In the genomic region with DNA sequence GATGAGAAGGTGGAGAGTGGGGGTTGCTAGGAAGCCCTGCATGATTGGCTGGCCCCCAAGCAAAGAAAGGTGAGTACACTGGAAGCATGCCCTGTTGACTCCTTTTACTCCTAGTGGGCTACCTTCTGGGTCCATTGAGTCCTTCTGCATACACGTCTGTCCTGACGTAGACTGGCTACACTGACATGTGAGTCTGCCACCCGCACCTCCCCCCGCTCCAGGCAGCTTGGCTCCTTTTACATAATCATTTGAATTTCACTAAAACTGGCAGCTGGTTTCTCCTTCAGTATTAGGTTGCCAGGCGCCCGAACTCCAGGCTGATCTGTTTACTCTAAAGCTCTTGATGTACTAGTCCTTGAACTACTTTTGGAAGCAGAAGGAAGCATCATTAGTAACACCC, we compare ENCODE assay signal across 16 cellular contexts. TPM values are rescaled to one million over a fixed set of nuclear protein-coding genes. Genes with fewer than 3 reads are reported as not detected.
A peak's percentile ranks its signal among the peaks of the same experiment; 100 is the strongest.
DNase-seq lines count a peak whose midpoint lies in the region; ATAC-seq, FAIRE-seq and TF ChIP-seq lines count a peak whose summit lies in the region.
"Had no signal": no experiment of that assay in that cellular context is flagged by ENCODE, and none has a peak within 500 bp of the region (broad histone marks: within the 10 kb centered on the region; RNA-seq: fewer than 3 reads in every experiment).

No MANE protein-coding gene starts in this region.

- peak overlapping the region; percentile 86 for H3K27ac ChIP-seq in HUES6 (ENCODE audit: low read depth, low read length)
- no peak overlapping the region for H3K27ac ChIP-seq in K562 (ENCODE audit: extremely low read depth, low read depth, low read length)
- H3K27ac ChIP-seq in naive thymus-derived CD4-positive, alpha-beta T cell (ENCODE audit: low read depth, low read length) = no peak overlapping the region
- H3K27ac ChIP-seq: lower lobe of right lung, parathyroid adenoma had no signal

- ATAC-seq in K562 (no peak), SK-N-SH treated with all-trans-retinoic acid at 6 μM for 48 hours (no peak), HG02610 (IDR thresholded peaks at IDR 0.05; ENCODE audit: unreplicated experiment) (no peak)
- no peak for ATAC-seq in naive thymus-derived CD4-positive, alpha-beta T cell
- ATAC-seq: PC-3; stimulated activated naive CD8-positive, alpha-beta T cell treated with anti-CD3 and anti-CD28 coated beads, Interleukin-15, Interleukin-2, amounts not matched to agents 100 U/mL and 50 U/mL, for 24 hours had no signal

- H3K27me3 ChIP-seq in HUES6 (ENCODE audit: control insufficient read depth, insufficient read depth, low read length) = no peaks in the 10 kb centered on the region
- H3K27me3 ChIP-seq in K562 (ENCODE audit: control insufficient read depth in 2 of 2, insufficient read depth in 2 of 2, low read length in 2 of 2) = no peaks in the 10 kb centered on the region
- H3K27me3 ChIP-seq in naive thymus-derived CD4-positive, alpha-beta T cell (ENCODE audit: control insufficient read depth in 2 of 2, insufficient read depth in 2 of 2, low read length in 2 of 2) = no peaks in the 10 kb centered on the region

- FAIRE-seq in K562 (lab: Jason Lieb, UNC) = no peak
- FAIRE-seq: frontal cortex had no signal

- in situ Hi-C loops in K562 (cut with MboI) = no loop called here

- H3K9me3 Mint-ChIP-seq in naive thymus-derived CD4-positive, alpha-beta T cell = no peaks in the 10 kb centered on the region
- H3K9me3 Mint-ChIP-seq: activated CD4-positive, alpha-beta memory T cell treated with anti-CD3 and anti-CD28 coated beads, Interleukin-2, amount 10 ng/mL, durations not matched to agents 7 days and 5 days; T-helper 1 cell treated with Interleukin-12 subunit alpha and Interleukin-12 subunit beta and Interleukin-4 antibody, amounts not matched to agents 30 μg/mL and 1 μg/mL, for 36 hours had no signal

- no peak for TF ChIP-seq POLR2A in K562 (conservative IDR thresholded peaks at IDR 0.05)

- TF ChIP-seq CTCF in K562 (IDR thresholded peaks at IDR 0.05 in 2 of 3, conservative IDR thresholded peaks at IDR 0.05 in 1 of 3; ENCODE audit: insufficient read depth in 2 of 3, low read depth in 1 of 3, low read length in 3 of 3) = no peak

- H3K79me2 ChIP-seq in K562 (ENCODE audit: control insufficient read depth, insufficient read depth, low read length) = peaks cover 13% of the 10 kb centered on the region
- H3K79me2 ChIP-seq: parathyroid adenoma had no signal

- H3K9me3 ChIP-seq in HUES6 (ENCODE audit: control insufficient read depth, insufficient read depth, low read depth, low read length) = no peaks in the 10 kb centered on the region
- H3K9me3 ChIP-seq in K562 (replicated peaks; ENCODE audit: control insufficient read depth, insufficient read depth, low read depth, low read length) = no peaks in the 10 kb centered on the region
- H3K9me3 ChIP-seq in naive thymus-derived CD4-positive, alpha-beta T cell (ENCODE audit: control insufficient read depth in 2 of 3, low read length in 3 of 3) = no peaks in the 10 kb centered on the region
- H3K9me3 ChIP-seq: lower lobe of right lung had no signal

- H3K27ac Mint-ChIP-seq in naive thymus-derived CD4-positive, alpha-beta T cell = peak overlapping the region in 5 of 9 donors; percentile 2 to 79 (median 28)
- H3K27ac Mint-ChIP-seq: activated CD4-positive, alpha-beta memory T cell treated with anti-CD3 and anti-CD28 coated beads, Interleukin-2, amount 10 ng/mL, durations not matched to agents 7 days and 5 days; T-helper 1 cell treated with Interleukin-12 subunit alpha and Interleukin-12 subunit beta and Interleukin-4 antibody, amounts not matched to agents 30 μg/mL and 1 μg/mL, for 36 hours had no signal

- no peak for TF ChIP-seq RAD21 in K562 (CRISPR knock-in tag; conservative IDR thresholded peaks at IDR 0.05 in 1 of 2, IDR thresholded peaks at IDR 0.05 in 1 of 2)

- H3K4me1 Mint-ChIP-seq in naive thymus-derived CD4-positive, alpha-beta T cell = peaks cover 5 to 17% (median 11%) of the 10 kb centered on the region in 7 donors

- peaks cover 8 to 27% (median 9%) of the 10 kb centered on the region in 5 donors for H3K36me3 Mint-ChIP-seq in naive thymus-derived CD4-positive, alpha-beta T cell

- 96% methylated on average over 6 of the region's 6 CpGs for WGBS in K562 (ENCODE audit: insufficient coverage, low coverage, missing lambda C conversion rate)

- TF ChIP-seq EP300 in K562 (IDR thresholded peaks at IDR 0.05; ENCODE audit: low read length) = no peak

- H3K4me1 ChIP-seq in HUES6 (ENCODE audit: control insufficient read depth, insufficient read depth, low read length) (peaks cover 22% of the 10 kb centered on the region), K562 (replicated peaks in 1 of 2; ENCODE audit: control insufficient read depth in 2 of 2, insufficient read depth in 2 of 2, low read length in 2 of 2) (no peaks in the 10 kb centered on the region)
- no peaks in the 10 kb centered on the region for H3K4me1 ChIP-seq in naive thymus-derived CD4-positive, alpha-beta T cell (ENCODE audit: control insufficient read depth in 2 of 2, insufficient read depth in 2 of 2, low read length in 2 of 2)
- H3K4me1 ChIP-seq: lower lobe of right lung, parathyroid adenoma had no signal

- no peak overlapping the region for H3K4me2 ChIP-seq in K562 (ENCODE audit: insufficient read depth, low read length)

- TSS peak; percentile 6 for BruUV-seq in K562 (replicated peaks; lab: Mats Ljungman, UMichigan)

- POLR2A ChIA-PET in K562 (lab: Yijun Ruan, JAX) = interaction anchor here (0.6 to 1.5 kb wide), 2 partner anchors 8 to 10 kb away, joined by 3 to 6 read pairs; no protein-coding TSS in a partner anchor
- POLR2A ChIA-PET in naive thymus-derived CD4-positive, alpha-beta T cell (lab: Charles Lee) = interaction anchor here (1.1 kb wide), 1 partner anchor 11 kb away, joined by 5 read pairs; no protein-coding TSS in a partner anchor

- no peaks in the 10 kb centered on the region for H3K9me1 ChIP-seq in K562 (ENCODE audit: control insufficient read depth, insufficient read depth, low read length)

- H2AFZ ChIP-seq in K562 (ENCODE audit: low read depth, low read length) = no peak overlapping the region
- H2AFZ ChIP-seq: parathyroid adenoma had no signal

- H3K9ac ChIP-seq in HUES6 (ENCODE audit: low read length) (peak overlapping the region; percentile 74), K562 (ENCODE audit: insufficient read depth in 1 of 2, low read depth in 2 of 2, low read length in 2 of 2) (no peak overlapping the region)
- H3K9ac ChIP-seq: parathyroid adenoma had no signal

- H3K4me3 Mint-ChIP-seq in naive thymus-derived CD4-positive, alpha-beta T cell = no peak overlapping the region
- H3K4me3 Mint-ChIP-seq: activated CD4-positive, alpha-beta memory T cell treated with anti-CD3 and anti-CD28 coated beads, Interleukin-2, amount 10 ng/mL, durations not matched to agents 7 days and 5 days; activated naive CD8-positive, alpha-beta T cell; T-helper 1 cell treated with Interleukin-12 subunit alpha and Interleukin-12 subunit beta and Interleukin-4 antibody, amounts not matched to agents 30 μg/mL and 1 μg/mL, for 36 hours had no signal

- H3K36me3 ChIP-seq in HUES6 (ENCODE audit: control insufficient read depth, insufficient read depth, low read length) (peaks cover 64% of the 10 kb centered on the region), K562 (ENCODE audit: control insufficient read depth, insufficient read depth, low read length) (peaks cover 78% of the 10 kb centered on the region)
- peaks cover 0 to 25% (median 0%) of the 10 kb centered on the region in 3 experiments for H3K36me3 ChIP-seq in naive thymus-derived CD4-positive, alpha-beta T cell (ENCODE audit: control insufficient read depth in 2 of 3, insufficient read depth in 3 of 3, low read length in 3 of 3)

- intact Hi-C loops in K562 (cut with micrococcal nuclease) = no loop called here
- intact Hi-C loops in naive thymus-derived CD4-positive, alpha-beta T cell (cut with micrococcal nuclease) = loop anchor here in 1 of 2 donors (1.0 kb wide), 1 partner anchor 9 kb away; a partner anchor contains a TSS

- no peaks in the 10 kb centered on the region for H3K27me3 Mint-ChIP-seq in naive thymus-derived CD4-positive, alpha-beta T cell
- H3K27me3 Mint-ChIP-seq: activated CD4-positive, alpha-beta memory T cell treated with anti-CD3 and anti-CD28 coated beads, Interleukin-2, amount 10 ng/mL, durations not matched to agents 7 days and 5 days; activated naive CD8-positive, alpha-beta T cell had no signal

- DNase-seq in K562 (ENCODE audit: extremely low read depth in 1 of 4, low spot score in 3 of 4) (no peak), NCI-H1930 (lab: John Stamatoyannopoulos, UW) (no peak)
- DNase-seq in naive thymus-derived CD4-positive, alpha-beta T cell = no peak
- DNase-seq: activated CD4-positive, alpha-beta memory T cell treated with anti-CD3 and anti-CD28 coated beads, Interleukin-2, amount 10 ng/mL, durations not matched to agents 7 days and 5 days; dermis blood vessel endothelial cell; lower lobe of right lung; NCI-H1436 treated with DMSO at 0.1 percent for 48 hours; PC-3; stimulated activated naive CD8-positive, alpha-beta T cell treated with anti-CD3 and anti-CD28 coated beads, Interleukin-15, Interleukin-2, amounts not matched to agents 100 U/mL and 50 U/mL, for 24 hours had no signal

- CTCF ChIA-PET in K562 (lab: Yijun Ruan, JAX; ENCODE audit: low intra/inter-chr PET ratio) = no interaction called here
- CTCF ChIA-PET in naive thymus-derived CD4-positive, alpha-beta T cell (lab: Charles Lee) = no interaction called here

- no peaks in the 10 kb centered on the region for H4K20me1 ChIP-seq in K562 (replicated peaks; ENCODE audit: control insufficient read depth, insufficient read depth, low read length)

- H3K4me3 ChIP-seq in HUES6 (ENCODE audit: low read depth, low read length) (peak overlapping the region; percentile 37), K562 (no peak overlapping the region)
- no peak overlapping the region for H3K4me3 ChIP-seq in naive thymus-derived CD4-positive, alpha-beta T cell (ENCODE audit: low read length)
- H3K4me3 ChIP-seq: lower lobe of right lung had no signal

RNA-seq across cellular contexts. Expression of a gene that starts 8.7 kb away (rescaled TPM):
- 67.0 and 94.2 TPM in 2 replicates for total RNA-seq in K562 (2011; cell fraction: chromatin; rRNA removed; ENCODE audit: low replicate concordance)
- total RNA-seq in K562 (2011; cell fraction: nucleolus; rRNA removed) = 81.9 and 86.1 TPM in 2 replicates
- total RNA-seq in K562 (2011; cell fraction: nucleoplasm; rRNA removed) = 80.3 and 84.8 TPM in 2 replicates
- total RNA-seq in K562 (2014; rRNA removed) (139 and 144 TPM in 2 replicates), K562 (2014; rRNA removed; fragmentation: Illumina TruSeq; extraction: Trizol) (163 and 164 TPM in 2 replicates), K562 (2015; rRNA removed; fragmentation: Illumina TruSeq; extraction: Trizol) (123 and 132 TPM in 2 replicates), K562 (2021) (131 and 133 TPM in 2 replicates)
- polyA plus RNA-seq in K562 (2011; rRNA removed) (151 and 182 TPM in 2 replicates), K562 (2014; fragmentation: Illumina TruSeq; extraction: Trizol) (115 and 119 TPM in 2 replicates), K562 (2014; fragmentation: Nextera tagmentation; extraction: Ambion mirVana) (100 to 1,000 TPM; 374 to 407 TPM), K562 (2014; rRNA removed) (149 and 173 TPM in 2 replicates)
- polyA plus RNA-seq in K562 (2011; cell fraction: cytosol; rRNA removed) = 57.7 and 87.2 TPM in 2 replicates
- 213 and 215 TPM in 2 replicates for polyA plus RNA-seq in K562 (2011; cell fraction: nucleus; rRNA removed)
- 74.4 and 116 TPM in 2 replicates for polyA plus RNA-seq in K562 (2012)
- polyA minus RNA-seq in K562 (2011; rRNA and poly(A)+ RNA removed) = 42.5 and 52.5 TPM in 2 replicates
- 20.5 and 26.2 TPM in 2 replicates for polyA minus RNA-seq in K562 (2011; cell fraction: cytosol; rRNA and poly(A)+ RNA removed)
- 21.0 and 32.3 TPM in 2 replicates for polyA minus RNA-seq in K562 (2011; cell fraction: nucleus; rRNA and poly(A)+ RNA removed)
- total RNA-seq in naive thymus-derived CD4-positive, alpha-beta T cell = 10 to 100 TPM; 47.9 to 72.8 (median 67.5) TPM
- polyA plus RNA-seq in naive thymus-derived CD4-positive, alpha-beta T cell = 10 to 100 TPM; 61.7 to 92.9 TPM

RNA-seq across cellular contexts. Expression of a gene that starts 19.0 kb away (rescaled TPM):
- 124 and 171 TPM in 2 replicates for total RNA-seq in K562 (2011; cell fraction: chromatin; rRNA removed; ENCODE audit: low replicate concordance)
- total RNA-seq in K562 (2011; cell fraction: nucleolus; rRNA removed) = 54.7 and 55.1 TPM in 2 replicates
- 103 and 135 TPM in 2 replicates for total RNA-seq in K562 (2011; cell fraction: nucleoplasm; rRNA removed)
- total RNA-seq in K562 (2014; rRNA removed) (50.5 and 57.9 TPM in 2 replicates), K562 (2014; rRNA removed; fragmentation: Illumina TruSeq; extraction: Trizol) (73.4 and 81.5 TPM in 2 replicates), K562 (2015; rRNA removed; fragmentation: Illumina TruSeq; extraction: Trizol) (80.0 and 84.4 TPM in 2 replicates), K562 (2021) (48.1 and 51.1 TPM in 2 replicates)
- polyA plus RNA-seq in K562 (2011; rRNA removed) (38.1 and 41.7 TPM in 2 replicates), K562 (2014; fragmentation: Illumina TruSeq; extraction: Trizol) (62.0 and 67.2 TPM in 2 replicates), K562 (2014; fragmentation: Nextera tagmentation; extraction: Ambion mirVana) (10 to 100 TPM; 26.4 to 70.9 TPM), K562 (2014; rRNA removed) (53.6 and 54.1 TPM in 2 replicates)
- 15.6 and 20.7 TPM in 2 replicates for polyA plus RNA-seq in K562 (2011; cell fraction: cytosol; rRNA removed)
- 63.2 and 70.6 TPM in 2 replicates for polyA plus RNA-seq in K562 (2011; cell fraction: nucleus; rRNA removed)
- 41.5 and 45.4 TPM in 2 replicates for polyA plus RNA-seq in K562 (2012)
- polyA minus RNA-seq in K562 (2011; rRNA and poly(A)+ RNA removed) = 70.3 TPM in 2 replicates
- 17.8 and 22.5 TPM in 2 replicates for polyA minus RNA-seq in K562 (2011; cell fraction: cytosol; rRNA and poly(A)+ RNA removed)
- polyA minus RNA-seq in K562 (2011; cell fraction: nucleus; rRNA and poly(A)+ RNA removed) = 32.4 and 51.1 TPM in 2 replicates
- total RNA-seq in naive thymus-derived CD4-positive, alpha-beta T cell = 100 to 1,000 TPM in 4 of 5 experiments, 10 to 100 TPM in 1; 89.6 to 176 (median 160) TPM
- 10 to 100 TPM; 14.8 to 37.4 TPM for polyA plus RNA-seq in naive thymus-derived CD4-positive, alpha-beta T cell

RNA-seq across cellular contexts. Expression of a gene that starts 20.0 kb away (rescaled TPM):
- total RNA-seq in K562 (2011; cell fraction: chromatin; rRNA removed; ENCODE audit: low replicate concordance) = 0.67 and 1.3 TPM in 2 replicates
- total RNA-seq in K562 (2011; cell fraction: nucleolus; rRNA removed) = 0.67 TPM in 1 of 2 replicates, not detected in the other
- 0.29 and 1.5 TPM in 2 replicates for total RNA-seq in K562 (2011; cell fraction: nucleoplasm; rRNA removed)
- total RNA-seq in K562 (2014; rRNA removed) (0.41 TPM in 1 of 2 replicates, not detected in the other), K562 (2014; rRNA removed; fragmentation: Illumina TruSeq; extraction: Trizol) (0.15 TPM in 1 of 2 replicates, not detected in the other), K562 (2015; rRNA removed; fragmentation: Illumina TruSeq; extraction: Trizol) (0.22 TPM in 1 of 2 replicates, not detected in the other), K562 (2021) (0.35 TPM in 1 of 2 replicates, not detected in the other)
- polyA plus RNA-seq in K562 (2011; rRNA removed) (0.30 TPM in 1 of 2 replicates, not detected in the other), K562 (2014; fragmentation: Illumina TruSeq; extraction: Trizol) (0.19 and 0.35 TPM in 2 replicates), K562 (2014; fragmentation: Nextera tagmentation; extraction: Ambion mirVana) (under 1 TPM; 0.07 to 0.21 TPM), K562 (2014; rRNA removed) (0.19 and 1.1 TPM in 2 replicates)
- polyA plus RNA-seq in K562 (2011; cell fraction: cytosol; rRNA removed) = 0.12 and 0.19 TPM in 2 replicates
- 1.1 and 1.3 TPM in 2 replicates for polyA plus RNA-seq in K562 (2011; cell fraction: nucleus; rRNA removed)
- 0.10 and 0.44 TPM in 2 replicates for polyA plus RNA-seq in K562 (2012)
- not detected in 2 replicates for polyA minus RNA-seq in K562 (2011; rRNA and poly(A)+ RNA removed)
- not detected in 2 replicates for polyA minus RNA-seq in K562 (2011; cell fraction: cytosol; rRNA and poly(A)+ RNA removed)
- not detected in 2 replicates for polyA minus RNA-seq in K562 (2011; cell fraction: nucleus; rRNA and poly(A)+ RNA removed)
- 1 to 10 TPM; 1.4 to 2.6 (median 2.4) TPM for total RNA-seq in naive thymus-derived CD4-positive, alpha-beta T cell
- polyA plus RNA-seq in naive thymus-derived CD4-positive, alpha-beta T cell = 1 to 10 TPM in 1 of 2 donors, under 1 TPM in 1; 0.87 to 2.0 TPM

RNA-seq across cellular contexts. Expression of a gene that starts 29.7 kb away (rescaled TPM):
- 0.81 and 0.97 TPM in 2 replicates for total RNA-seq in K562 (2011; cell fraction: chromatin; rRNA removed; ENCODE audit: low replicate concordance)
- 0.50 TPM in 1 of 2 replicates, not detected in the other for total RNA-seq in K562 (2011; cell fraction: nucleolus; rRNA removed)
- total RNA-seq in K562 (2011; cell fraction: nucleoplasm; rRNA removed) = 0.29 TPM in 1 of 2 replicates, not detected in the other
- total RNA-seq in K562 (2014; rRNA removed) = not detected in 2 replicates
- 0.65 and 1.1 TPM in 2 replicates for total RNA-seq in K562 (2014; rRNA removed; fragmentation: Illumina TruSeq; extraction: Trizol)
- total RNA-seq in K562 (2015; rRNA removed; fragmentation: Illumina TruSeq; extraction: Trizol) = 1.1 and 2.2 TPM in 2 replicates
- total RNA-seq in K562 (2021) = 0.20 and 1.00 TPM in 2 replicates
- 1.2 and 3.4 TPM in 2 replicates for polyA plus RNA-seq in K562 (2011; rRNA removed)
- 0.48 and 2.8 TPM in 2 replicates for polyA plus RNA-seq in K562 (2011; cell fraction: cytosol; rRNA removed)
- 0.47 and 1.8 TPM in 2 replicates for polyA plus RNA-seq in K562 (2011; cell fraction: nucleus; rRNA removed)
- polyA plus RNA-seq in K562 (2012) = 2.7 and 2.8 TPM in 2 replicates
- 1.0 and 1.2 TPM in 2 replicates for polyA plus RNA-seq in K562 (2014; fragmentation: Illumina TruSeq; extraction: Trizol)
- 1 to 10 TPM; 2.0 to 2.5 TPM for polyA plus RNA-seq in K562 (2014; fragmentation: Nextera tagmentation; extraction: Ambion mirVana)
- 0.33 and 1.1 TPM in 2 replicates for polyA plus RNA-seq in K562 (2014; rRNA removed)
- polyA minus RNA-seq in K562 (2011; rRNA and poly(A)+ RNA removed) = 0.30 TPM in 1 of 2 replicates, not detected in the other
- 1.0 TPM in 1 of 2 replicates, not detected in the other for polyA minus RNA-seq in K562 (2011; cell fraction: cytosol; rRNA and poly(A)+ RNA removed)
- polyA minus RNA-seq in K562 (2011; cell fraction: nucleus; rRNA and poly(A)+ RNA removed) = 0.67 TPM in 1 of 2 replicates, not detected in the other
- 1 to 10 TPM; 1.5 to 7.8 (median 4.3) TPM for total RNA-seq in naive thymus-derived CD4-positive, alpha-beta T cell
- 1 to 10 TPM; 2.7 to 5.6 TPM for polyA plus RNA-seq in naive thymus-derived CD4-positive, alpha-beta T cell

RNA-seq across cellular contexts. Expression of a gene that starts 33.5 kb away (rescaled TPM):
- total RNA-seq in K562 (2011; cell fraction: chromatin; rRNA removed; ENCODE audit: low replicate concordance) = 115 and 218 TPM in 2 replicates
- 215 and 226 TPM in 2 replicates for total RNA-seq in K562 (2011; cell fraction: nucleolus; rRNA removed)
- total RNA-seq in K562 (2011; cell fraction: nucleoplasm; rRNA removed) = 182 and 231 TPM in 2 replicates
- total RNA-seq in K562 (2014; rRNA removed) = 48.8 and 59.0 TPM in 2 replicates
- total RNA-seq in K562 (2014; rRNA removed; fragmentation: Illumina TruSeq; extraction: Trizol) = 70.6 and 74.0 TPM in 2 replicates
- 77.0 and 79.1 TPM in 2 replicates for total RNA-seq in K562 (2015; rRNA removed; fragmentation: Illumina TruSeq; extraction: Trizol)
- total RNA-seq in K562 (2021) = 97.3 and 98.6 TPM in 2 replicates
- polyA plus RNA-seq in K562 (2011; rRNA removed) = 111 and 123 TPM in 2 replicates
- 167 and 205 TPM in 2 replicates for polyA plus RNA-seq in K562 (2011; cell fraction: cytosol; rRNA removed)
- polyA plus RNA-seq in K562 (2011; cell fraction: nucleus; rRNA removed) = 121 and 152 TPM in 2 replicates
- 80.8 and 88.2 TPM in 2 replicates for polyA plus RNA-seq in K562 (2012)
- polyA plus RNA-seq in K562 (2014; fragmentation: Illumina TruSeq; extraction: Trizol) = 84.5 and 93.5 TPM in 2 replicates
- 1 to 10 TPM; 5.6 to 6.0 TPM for polyA plus RNA-seq in K562 (2014; fragmentation: Nextera tagmentation; extraction: Ambion mirVana)
- 86.8 and 89.4 TPM in 2 replicates for polyA plus RNA-seq in K562 (2014; rRNA removed)
- polyA minus RNA-seq in K562 (2011; rRNA and poly(A)+ RNA removed) = 96.8 and 108 TPM in 2 replicates
- polyA minus RNA-seq in K562 (2011; cell fraction: cytosol; rRNA and poly(A)+ RNA removed) = 39.9 and 46.7 TPM in 2 replicates
- 49.7 and 72.8 TPM in 2 replicates for polyA minus RNA-seq in K562 (2011; cell fraction: nucleus; rRNA and poly(A)+ RNA removed)
- 100 to 1,000 TPM; 112 to 143 (median 127) TPM for total RNA-seq in naive thymus-derived CD4-positive, alpha-beta T cell
- polyA plus RNA-seq in naive thymus-derived CD4-positive, alpha-beta T cell = 10 to 100 TPM; 70.7 to 81.4 TPM
